ENCODE assay signal across 8 cellular contexts in genomic region chr9:69324549-69325401, GRCh38. TPM values are rescaled to one million over a fixed set of nuclear protein-coding genes. Genes with fewer than 3 reads are reported as not detected.
DNase-seq lines count a peak whose midpoint lies in the region; ATAC-seq and TF ChIP-seq lines count a peak whose summit lies in the region.

ENTREP1 (plus strand) TSS chr9:69325215; CDS start chr9:69325310, 95 bp downstream.

- H3K27me3 ChIP-seq in Peyer's patch (peaks cover 0 to 3% of the 10 kb centered on the region in 2 donors), tibial artery (no peaks in the 10 kb centered on the region)

- TF ChIP-seq CTCF in Peyer's patch (IDR thresholded peaks at IDR 0.05): peak in 2 of 6 experiments; percentile 32
- no peak for TF ChIP-seq CTCF in epithelial cell of esophagus (IDR thresholded peaks at IDR 0.05; ENCODE audit: insufficient read depth, low read depth, low read length, missing control alignments)
- TF ChIP-seq CTCF in tibial artery (IDR thresholded peaks at IDR 0.05): no peak

- TF ChIP-seq POLR2A in Peyer's patch (IDR thresholded peaks at IDR 0.05): no peak

- H3K9me3 ChIP-seq in Peyer's patch: no peaks in the 10 kb centered on the region
- no peaks in the 10 kb centered on the region for H3K9me3 ChIP-seq in tibial artery

- peak; percentile 65 for ATAC-seq in HG03108 (IDR thresholded peaks at IDR 0.05; ENCODE audit: unreplicated experiment)

- H3K36me3 ChIP-seq in Peyer's patch: no peaks in the 10 kb centered on the region
- no peaks in the 10 kb centered on the region for H3K36me3 ChIP-seq in tibial artery

- intact Hi-C loops in tibial artery (cut with DNase I; ENCODE audit: low total_unique reads): no loop called here

- H3K4me3 ChIP-seq in Peyer's patch (peak within 1 kb of the TSS; percentile 14 to 62 (median 34)), epithelial cell of esophagus (ENCODE audit: low read length) (peak within 1 kb of the TSS; percentile 44), tibial artery (peak within 1 kb of the TSS; percentile 65 to 82)

- DNase-seq in DMS153 (lab: John Stamatoyannopoulos, UW): peak; percentile 60
- peak in 2 of 3 donors; percentile 65 to 84 for DNase-seq in Peyer's patch
- DNase-seq in epithelial cell of esophagus (ENCODE audit: low read depth): peak; percentile 81
- DNase-seq in medulla oblongata (ENCODE audit: extremely low spot score): peak; percentile 32
- peak; percentile 32 to 77 for DNase-seq in tibial artery
- no peak for DNase-seq in activated gamma-delta T cell (lab: John Stamatoyannopoulos, UW)
- no peak for DNase-seq in T-helper 1 cell

- H3K27ac ChIP-seq in Peyer's patch (peak within 1 kb of the TSS in 2 of 4 donors; percentile 39 to 78), tibial artery (peak within 1 kb of the TSS; percentile 76 to 77)

- H3K4me1 ChIP-seq in Peyer's patch: peaks cover 0 to 12% (median 0%) of the 10 kb centered on the region in 4 donors
- peaks cover 0 to 12% (median 10%) of the 10 kb centered on the region in 4 donors for H3K4me1 ChIP-seq in tibial artery

RNA-seq across cellular contexts. Expression of gene ENTREP1, which starts in this region (rescaled TPM):
- 10 to 100 TPM in 1 of 4 donors, 1 to 10 TPM in 2, under 1 TPM in 1; 0.70 to 19.8 (median 3.5) TPM for total RNA-seq in Peyer's patch

Comparison
In these comparisons a context has a peak if more than half of its experiments do, and no peak if none do; other contexts are left out.
1. DNase-seq: peak in DMS153 (single experiment), Peyer's patch (2 of 3), epithelial cell of esophagus (single experiment), medulla oblongata (single experiment) and tibial artery (2 of 2); none in activated gamma-delta T cell (single experiment) and T-helper 1 cell (0 of 5).
2. Peak in every context shown above with its lines, with median percentiles within 50 percentile points of each other: H3K4me3 ChIP-seq.